In genomic region chr1:3561801-3562200, GRCh38 we compare ENCODE assay signal across 24 cellular contexts.
"Had no signal": no experiment of that assay in that cellular context is flagged by ENCODE, and none has a peak within 500 bp of the region (broad histone marks: within the 10 kb centered on the region; RNA-seq: fewer than 3 reads in every experiment).

No MANE protein-coding gene starts in this region.

- DNase-seq: activated CD4-positive, alpha-beta memory T cell treated with anti-CD3 and anti-CD28 coated beads for 36 hours; activated CD4-positive, alpha-beta T cell treated with anti-CD3 and anti-CD28 coated beads for 36 hours; activated CD4-positive, alpha-beta T cell treated with anti-CD3 and anti-CD28 coated beads, Interleukin-2, amount 10 ng/mL, durations not matched to agents 24 days and 14 days; activated CD4-positive, CD25-positive, alpha-beta regulatory T cell; activated CD4-positive, CD25-positive, alpha-beta regulatory T cell treated with anti-CD3 and anti-CD28 coated beads, Interleukin-2, amount 50 U/mL, for 72 hours; activated CD8-positive, alpha-beta memory T cell treated with anti-CD3 and anti-CD28 coated beads, Interleukin-2, amount 50 U/mL, for 48 hours; activated CD8-positive, alpha-beta T cell treated with anti-CD3 and anti-CD28 coated beads, Interleukin-2, amount 10 ng/mL, durations not matched to agents 7 days and 5 days; activated gamma-delta T cell treated with Interleukin-2 at 50 U/mL for 16 hours; activated naive CD4-positive, alpha-beta T cell treated with anti-CD3 and anti-CD28 coated beads for 36 hours; activated naive CD8-positive, alpha-beta T cell treated with anti-CD3 and anti-CD28 coated beads, Interleukin-2, amount 10 ng/mL, durations not matched to agents 7 days and 5 days; activated T-cell treated with anti-CD3 and anti-CD28 coated beads for 4 hours; activated T-cell treated with anti-CD3 and anti-CD28 coated beads, Interleukin-2, amount 50 U/mL, for 24 hours; activated T-cell treated with anti-CD3 and anti-CD28 coated beads, Interleukin-2, amount 50 U/mL, for 72 hours; brain microvascular endothelial cell; caudate nucleus; cortex of kidney; effector CD8-positive, alpha-beta T cell; foreskin fibroblast; head of caudate nucleus; T-helper 1 cell; T-helper 2 cell had no signal

- H3K4me3 ChIP-seq: ascending aorta had no signal

- H3K36me3 ChIP-seq: ascending aorta, brain microvascular endothelial cell had no signal

- H3K27me3 Mint-ChIP-seq: activated CD4-positive, alpha-beta memory T cell treated with anti-CD3 and anti-CD28 coated beads for 36 hours; activated CD4-positive, alpha-beta T cell treated with anti-CD3 and anti-CD28 coated beads for 36 hours; activated CD4-positive, alpha-beta T cell treated with anti-CD3 and anti-CD28 coated beads, Interleukin-2, amount 10 ng/mL, durations not matched to agents 24 days and 14 days; activated naive CD8-positive, alpha-beta T cell treated with anti-CD3 and anti-CD28 coated beads, Interleukin-2, amount 10 ng/mL, durations not matched to agents 7 days and 5 days; activated T-cell treated with anti-CD3 and anti-CD28 coated beads, Interleukin-2, amount 50 U/mL, for 24 hours had no signal

- ATAC-seq: activated CD4-positive, alpha-beta T cell treated with anti-CD3 and anti-CD28 coated beads for 36 hours; activated CD8-positive, alpha-beta T cell treated with anti-CD3 and anti-CD28 coated beads, Interleukin-2, amount 10 ng/mL, durations not matched to agents 7 days and 5 days; activated naive CD4-positive, alpha-beta T cell treated with anti-CD3 and anti-CD28 coated beads, Interleukin-2, amount 50 U/mL, for 72 hours; activated T-cell treated with anti-CD3 and anti-CD28 coated beads, Interleukin-2, amount 50 U/mL, for 72 hours; esophagus mucosa had no signal

- H3K4me1 Mint-ChIP-seq: activated CD4-positive, alpha-beta T cell treated with anti-CD3 and anti-CD28 coated beads for 36 hours; activated CD4-positive, alpha-beta T cell treated with anti-CD3 and anti-CD28 coated beads, Interleukin-2, amount 10 ng/mL, durations not matched to agents 24 days and 14 days; activated naive CD8-positive, alpha-beta T cell treated with anti-CD3 and anti-CD28 coated beads, Interleukin-2, amount 10 ng/mL, durations not matched to agents 7 days and 5 days had no signal

- H3K4me3 Mint-ChIP-seq: activated CD4-positive, alpha-beta memory T cell treated with anti-CD3 and anti-CD28 coated beads for 36 hours; activated CD4-positive, alpha-beta T cell treated with anti-CD3 and anti-CD28 coated beads for 36 hours; activated CD4-positive, alpha-beta T cell treated with anti-CD3 and anti-CD28 coated beads, Interleukin-2, amount 10 ng/mL, durations not matched to agents 24 days and 14 days; activated CD8-positive, alpha-beta T cell treated with anti-CD3 and anti-CD28 coated beads, Interleukin-2, amount 10 ng/mL, durations not matched to agents 7 days and 5 days; activated naive CD4-positive, alpha-beta T cell treated with anti-CD3 and anti-CD28 coated beads for 36 hours; activated naive CD8-positive, alpha-beta T cell treated with anti-CD3 and anti-CD28 coated beads, Interleukin-2, amount 10 ng/mL, durations not matched to agents 7 days and 5 days; activated T-cell treated with anti-CD3 and anti-CD28 coated beads, Interleukin-2, amount 50 U/mL, for 24 hours; activated T-cell treated with anti-CD3 and anti-CD28 coated beads, Interleukin-2, amount 50 U/mL, for 72 hours had no signal

- H3K27me3 ChIP-seq: ascending aorta had no signal

- H3K27ac ChIP-seq: brain microvascular endothelial cell had no signal

- H3K9me3 Mint-ChIP-seq: activated CD4-positive, alpha-beta T cell treated with anti-CD3 and anti-CD28 coated beads, Interleukin-2, amount 10 ng/mL, durations not matched to agents 24 days and 14 days; activated naive CD4-positive, alpha-beta T cell treated with anti-CD3 and anti-CD28 coated beads for 36 hours; activated naive CD4-positive, alpha-beta T cell treated with anti-CD3 and anti-CD28 coated beads, Interleukin-2, amount 50 U/mL, for 72 hours; activated naive CD8-positive, alpha-beta T cell treated with anti-CD3 and anti-CD28 coated beads, Interleukin-2, amount 10 ng/mL, durations not matched to agents 7 days and 5 days; activated T-cell treated with anti-CD3 and anti-CD28 coated beads, Interleukin-2, amount 50 U/mL, for 72 hours had no signal

- H3K36me3 Mint-ChIP-seq: activated CD4-positive, alpha-beta memory T cell treated with anti-CD3 and anti-CD28 coated beads for 36 hours; activated naive CD4-positive, alpha-beta T cell treated with anti-CD3 and anti-CD28 coated beads, Interleukin-2, amount 50 U/mL, for 72 hours; activated naive CD8-positive, alpha-beta T cell treated with anti-CD3 and anti-CD28 coated beads, Interleukin-2, amount 10 ng/mL, durations not matched to agents 7 days and 5 days had no signal

- H3K27ac Mint-ChIP-seq: activated CD4-positive, alpha-beta memory T cell treated with anti-CD3 and anti-CD28 coated beads for 36 hours; activated CD4-positive, alpha-beta T cell treated with anti-CD3 and anti-CD28 coated beads for 36 hours; activated CD4-positive, alpha-beta T cell treated with anti-CD3 and anti-CD28 coated beads, Interleukin-2, amount 10 ng/mL, durations not matched to agents 24 days and 14 days; activated CD8-positive, alpha-beta T cell treated with anti-CD3 and anti-CD28 coated beads, Interleukin-2, amount 10 ng/mL, durations not matched to agents 7 days and 5 days; activated naive CD4-positive, alpha-beta T cell treated with anti-CD3 and anti-CD28 coated beads for 36 hours; activated naive CD4-positive, alpha-beta T cell treated with anti-CD3 and anti-CD28 coated beads, Interleukin-2, amount 50 U/mL, for 72 hours; activated naive CD8-positive, alpha-beta T cell treated with anti-CD3 and anti-CD28 coated beads, Interleukin-2, amount 10 ng/mL, durations not matched to agents 7 days and 5 days; activated T-cell treated with anti-CD3 and anti-CD28 coated beads, Interleukin-2, amount 50 U/mL, for 24 hours; activated T-cell treated with anti-CD3 and anti-CD28 coated beads, Interleukin-2, amount 50 U/mL, for 72 hours had no signal
